9 cellular contexts compared by ENCODE assay signal in the genomic region with DNA sequence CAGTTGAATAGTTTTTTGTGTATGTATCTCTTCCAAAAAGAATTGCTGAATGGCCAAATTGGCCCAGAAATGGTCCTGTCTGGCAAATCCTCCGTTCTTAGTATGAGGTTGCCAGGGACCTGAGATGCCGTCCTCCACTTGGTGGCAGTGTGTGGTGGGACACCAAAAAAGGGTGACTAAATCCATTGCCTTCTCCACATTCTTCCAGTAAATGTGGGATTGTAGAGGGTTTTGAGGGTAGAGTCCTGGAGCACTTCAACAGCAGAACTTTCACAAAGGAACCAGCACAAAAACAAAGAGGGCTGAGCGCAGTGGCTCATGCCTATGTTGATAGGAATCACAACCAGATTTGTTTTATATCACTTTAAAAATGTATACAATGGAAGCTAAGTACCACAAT.
DNase-seq lines count a peak whose midpoint lies in the region; ATAC-seq and TF ChIP-seq lines count a peak whose summit lies in the region.
"Had no signal": no experiment of that assay in that cellular context is flagged by ENCODE, and none has a peak within 500 bp of the region (broad histone marks: within the 10 kb centered on the region; RNA-seq: fewer than 3 reads in every experiment).

No MANE protein-coding gene starts in this region.

- no peak overlapping the region for H3K4me3 Mint-ChIP-seq in IgD-negative memory B cell
- H3K4me3 Mint-ChIP-seq: activated T-cell treated with anti-CD3 and anti-CD28 coated beads, Interleukin-2, amount 50 U/mL, for 4 hours had no signal

- H3K27ac Mint-ChIP-seq in IgD-negative memory B cell = peak overlapping the region in 2 of 3 donors; percentile 34 to 69

- peak; percentile 8 to 13 for DNase-seq in NCI-H2081 (lab: John Stamatoyannopoulos, UW)
- DNase-seq in NCI-H2081 treated with DMSO at 0.1 percent for 48 hours (lab: John Stamatoyannopoulos, UW) = no peak
- peak; percentile 36 for DNase-seq in fibroblast of pulmonary artery (ENCODE audit: low read depth)
- DNase-seq in putamen (ENCODE audit: low spot score) = peak; percentile 42
- no peak for DNase-seq in NCI-H1048 (lab: John Stamatoyannopoulos, UW)
- DNase-seq: activated T-cell treated with anti-CD3 and anti-CD28 coated beads, Interleukin-2, amount 50 U/mL, for 4 hours had no signal

- no peaks in the 10 kb centered on the region for H3K36me3 Mint-ChIP-seq in IgD-negative memory B cell

- H3K9me3 ChIP-seq in SU-DHL-6 (ENCODE audit: insufficient read depth, low read length) = no peaks in the 10 kb centered on the region

- H3K9me3 Mint-ChIP-seq in IgD-negative memory B cell = no peaks in the 10 kb centered on the region
- H3K9me3 Mint-ChIP-seq: activated T-cell treated with anti-CD3 and anti-CD28 coated beads, Interleukin-2, amount 50 U/mL, for 4 hours had no signal

- H3F3A ChIP-seq in SU-DHL-6 (ENCODE audit: insufficient read depth) = no peaks in the 10 kb centered on the region

- no peak overlapping the region for H2AFZ ChIP-seq in SU-DHL-6 (ENCODE audit: low read depth, low read length, severe bottlenecking)

- H3K4me3 ChIP-seq in SU-DHL-6 (ENCODE audit: insufficient read depth, low read length, poor library complexity, severe bottlenecking) (no peak overlapping the region), fibroblast of pulmonary artery (replicated peaks; ENCODE audit: low read depth, low read length) (no peak overlapping the region)

- peaks cover 4% of the 10 kb centered on the region for H3K27me3 Mint-ChIP-seq in IgD-negative memory B cell

- H3K9ac ChIP-seq in SU-DHL-6 (ENCODE audit: low read length) = no peak overlapping the region

- H3K36me3 ChIP-seq in SU-DHL-6 (ENCODE audit: low read length) = no peaks in the 10 kb centered on the region

- H3K4me2 ChIP-seq in SU-DHL-6 (ENCODE audit: low read depth, low read length, poor library complexity, severe bottlenecking) = no peak overlapping the region

- H4K20me1 ChIP-seq in SU-DHL-6 (ENCODE audit: low read depth, low read length) = no peaks in the 10 kb centered on the region

- no peaks in the 10 kb centered on the region for H3K27me3 ChIP-seq in SU-DHL-6 (ENCODE audit: low read length)

- TF ChIP-seq CTCF in SU-DHL-6 (IDR thresholded peaks at IDR 0.05; ENCODE audit: insufficient read depth, low read length, poor library complexity, severe bottlenecking) (peak; percentile 13), fibroblast of pulmonary artery (IDR thresholded peaks at IDR 0.05; ENCODE audit: low read length, missing control alignments) (peak; percentile 47)

- H3K9me2 ChIP-seq in SU-DHL-6 (replicated peaks; ENCODE audit: insufficient read depth, low read length) = no peaks in the 10 kb centered on the region

- H3K27ac ChIP-seq in SU-DHL-6 (ENCODE audit: low read depth, low read length) = no peak overlapping the region

- H3K4me1 Mint-ChIP-seq in IgD-negative memory B cell = peaks cover 2 to 9% (median 2%) of the 10 kb centered on the region in 3 donors

- H3K79me2 ChIP-seq in SU-DHL-6 (ENCODE audit: insufficient read depth, low read length) = no peaks in the 10 kb centered on the region

- ATAC-seq in HG02970 (IDR thresholded peaks at IDR 0.05; ENCODE audit: low FRiP score, unreplicated experiment) = no peak

Comparison
In these comparisons a context has a peak if more than half of its experiments do, and no peak if none do; other contexts are left out.
1. DNase-seq: peak in NCI-H2081 (2 of 2), fibroblast of pulmonary artery (single experiment) and putamen (single experiment); none in NCI-H2081 treated with DMSO at 0.1 percent for 48 hours (single experiment) and NCI-H1048 (single experiment).